In genomic region chr12:113932411-113933196, GRCh38 we compare ENCODE assay signal across 10 cellular contexts. TPM values are rescaled to one million over a fixed set of nuclear protein-coding genes. Genes with fewer than 3 reads are reported as not detected.
DNase-seq lines count a peak whose midpoint lies in the region; ATAC-seq, FAIRE-seq and TF ChIP-seq lines count a peak whose summit lies in the region.
"Had no signal": no experiment of that assay in that cellular context is flagged by ENCODE, and none has a peak within 500 bp of the region (broad histone marks: within the 10 kb centered on the region; RNA-seq: fewer than 3 reads in every experiment).

No MANE protein-coding gene starts in this region.

- DNase-seq in HUDEP-2 (lab: John Stamatoyannopoulos, UW; ENCODE audit: unreplicated experiment in 76 of 76) (peak; percentile 32 to 93 (median 81)), K562 (ENCODE audit: extremely low read depth in 1 of 4, low spot score in 3 of 4) (peak; percentile 91 to 96 (median 93)), hippocampal formation (lab: John Stamatoyannopoulos, UW) (peak; percentile 66 to 79), putamen (ENCODE audit: low spot score) (peak; percentile 88), SHP77 (lab: John Stamatoyannopoulos, UW) (no peak)
- no peak for DNase-seq in activated CD8-positive, alpha-beta memory T cell treated with anti-CD3 and anti-CD28 coated beads, Interleukin-2, amount 50 U/mL, for 4 hours
- DNase-seq: NCI-H2029 treated with DMSO at 0.1 percent for 48 hours had no signal

- H3K4me1 ChIP-seq in K562 (replicated peaks in 1 of 2; ENCODE audit: control insufficient read depth in 2 of 2, insufficient read depth in 2 of 2, low read length in 2 of 2): peaks cover 45 to 49% of the 10 kb centered on the region in 2 experiments
- H3K4me1 ChIP-seq: suprapubic skin had no signal

- peak overlapping the region; percentile 74 for H3K27ac ChIP-seq in K562 (ENCODE audit: extremely low read depth, low read depth, low read length)
- H3K27ac ChIP-seq: suprapubic skin had no signal

- CTCF ChIA-PET in K562 (lab: Yijun Ruan, JAX; ENCODE audit: low intra/inter-chr PET ratio): no interaction called here

- TF ChIP-seq POLR2A in K562 (conservative IDR thresholded peaks at IDR 0.05): no peak

- H4K20me1 ChIP-seq in K562 (replicated peaks; ENCODE audit: control insufficient read depth, insufficient read depth, low read length): no peaks in the 10 kb centered on the region

- peaks cover 75% of the 10 kb centered on the region; the same call in 2 of the 3 replicates for H3K36me3 ChIP-seq in K562 (ENCODE audit: control insufficient read depth, insufficient read depth, low read length)

- FAIRE-seq in K562 (lab: Jason Lieb, UNC): peak; percentile 97

- peaks cover 10% of the 10 kb centered on the region for H3K9me1 ChIP-seq in K562 (ENCODE audit: control insufficient read depth, insufficient read depth, low read length)

- peak overlapping the region; percentile 51 to 78; a peak in 2 of 4 replicates for H3K9ac ChIP-seq in K562 (ENCODE audit: insufficient read depth in 1 of 2, low read depth in 2 of 2, low read length in 2 of 2)

- peak overlapping the region; percentile 56; the same call in 1 of the 2 replicates for H2AFZ ChIP-seq in K562 (ENCODE audit: low read depth, low read length)

- H3K79me2 ChIP-seq in K562 (ENCODE audit: control insufficient read depth, insufficient read depth, low read length): no peaks in the 10 kb centered on the region

- TF ChIP-seq EP300 in K562 (IDR thresholded peaks at IDR 0.05; ENCODE audit: low read length): peak; percentile 97

- H3K4me3 ChIP-seq in K562: 0 out of 2 replicates have a peak overlapping the region, but pooled peaks have one; percentile 10
- H3K4me3 ChIP-seq: suprapubic skin had no signal

- TF ChIP-seq RAD21 in K562 (CRISPR knock-in tag; conservative IDR thresholded peaks at IDR 0.05 in 1 of 2, IDR thresholded peaks at IDR 0.05 in 1 of 2): no peak

- POLR2A ChIA-PET in K562 (lab: Yijun Ruan, JAX): interaction anchor here (0.5 to 1.4 kb wide), 6 partner anchors 10 to 1368 kb away, joined by 3 to 4 read pairs (median 3); no protein-coding TSS in a partner anchor

- H3K4me2 ChIP-seq in K562 (ENCODE audit: insufficient read depth, low read length): peak overlapping the region; percentile 56

- 6% methylated on average over 12 of the region's 14 CpGs for WGBS in K562 (ENCODE audit: insufficient coverage, low coverage, missing lambda C conversion rate)

- intact Hi-C loops in K562 (cut with micrococcal nuclease): loop anchor here (2.0 to 5.0 kb wide), 2 partner anchors 34 to 285 kb away; partner anchors contain the start of gene RBM19

- no peaks in the 10 kb centered on the region for H3K27me3 ChIP-seq in K562 (ENCODE audit: control insufficient read depth in 2 of 2, insufficient read depth in 2 of 2, low read length in 2 of 2)
- H3K27me3 ChIP-seq: suprapubic skin had no signal

- BruUV-seq in K562 (replicated peaks; lab: Mats Ljungman, UMichigan): no TSS peak

- TF ChIP-seq CTCF in K562 (IDR thresholded peaks at IDR 0.05 in 2 of 3, conservative IDR thresholded peaks at IDR 0.05 in 1 of 3; ENCODE audit: insufficient read depth in 2 of 3, low read depth in 1 of 3, low read length in 3 of 3): no peak

- H3K9me3 ChIP-seq in K562 (replicated peaks; ENCODE audit: control insufficient read depth, insufficient read depth, low read depth, low read length): no peaks in the 10 kb centered on the region
- H3K9me3 ChIP-seq: suprapubic skin had no signal

- in situ Hi-C loops in K562 (cut with MboI): no loop called here

- ATAC-seq in K562: peak; percentile 87
- ATAC-seq in GM19455 (IDR thresholded peaks at IDR 0.05; ENCODE audit: unreplicated experiment): no peak
- ATAC-seq in HG03521 (IDR thresholded peaks at IDR 0.05; ENCODE audit: unreplicated experiment): no peak

TF ChIP-seq in K562, 482 proteins besides CTCF, POLR2A, EP300 and RAD21 (continues in another document):
- TF ChIP-seq FOXJ3 (CRISPR knock-in tag; IDR thresholded peaks at IDR 0.05) (no peak), E2F4 (CRISPR knock-in tag; IDR thresholded peaks at IDR 0.05; ENCODE audit: low read depth) (no peak), ZNF785 (CRISPR knock-in tag; IDR thresholded peaks at IDR 0.05) (no peak), ATF7 (IDR thresholded peaks at IDR 0.05) (peak; percentile 53; the same call in 1 of the 2 replicates), TEAD2 (tag; IDR thresholded peaks at IDR 0.05) (no peak), CHCHD3 (CRISPR knock-in tag; IDR thresholded peaks at IDR 0.05) (no peak), ZBTB49 (CRISPR knock-in tag; IDR thresholded peaks at IDR 0.05; ENCODE audit: borderline replicate concordance) (no peak), BRCA1 (IDR thresholded peaks at IDR 0.05) (no peak), BRCA1 (CRISPR knock-in tag; IDR thresholded peaks at IDR 0.05) (no peak), NBN (IDR thresholded peaks at IDR 0.05; ENCODE audit: low read depth) (0 out of 2 replicates have a peak, but pooled peaks have one; percentile 70), LARP7 (IDR thresholded peaks at IDR 0.05) (no peak), ELF4 (CRISPR knock-in tag; IDR thresholded peaks at IDR 0.05) (no peak), BRF1 (IDR thresholded peaks at IDR 0.05; ENCODE audit: borderline replicate concordance, extremely low read depth, insufficient read length) (no peak), ZFPM2 (CRISPR knock-in tag; IDR thresholded peaks at IDR 0.05) (no peak), ZNF589 (CRISPR knock-in tag; IDR thresholded peaks at IDR 0.05; ENCODE audit: low read depth) (no peak), ZNF584 (CRISPR knock-in tag; IDR thresholded peaks at IDR 0.05; ENCODE audit: low read depth) (peak; percentile 79; the same call in 1 of the 2 replicates), PHB (CRISPR knock-in tag; IDR thresholded peaks at IDR 0.05) (no peak), MLLT1 (IDR thresholded peaks at IDR 0.05) (0 out of 4 replicates have a peak, but pooled peaks of 1 of the 2 experiments have one; percentile 16), HNRNPH1 (optimal IDR thresholded peaks at IDR 0.05; ENCODE audit: low read depth, low read length) (no peak)

RNA-seq across cellular contexts. Expression of gene RBM19, which starts 33.5 kb away (rescaled TPM):
- 62.4 and 97.5 TPM in 2 replicates for total RNA-seq in K562 (2011; cell fraction: chromatin; rRNA removed; ENCODE audit: low replicate concordance)
- 44.2 and 51.4 TPM in 2 replicates for total RNA-seq in K562 (2011; cell fraction: nucleolus; rRNA removed)
- 50.4 and 55.4 TPM in 2 replicates for total RNA-seq in K562 (2011; cell fraction: nucleoplasm; rRNA removed)
- total RNA-seq in K562 (2014; rRNA removed): 50.4 and 51.0 TPM in 2 replicates
- 30.9 and 34.5 TPM in 2 replicates for total RNA-seq in K562 (2014; rRNA removed; fragmentation: Illumina TruSeq; extraction: Trizol)
- total RNA-seq in K562 (2015; rRNA removed; fragmentation: Illumina TruSeq; extraction: Trizol): 42.1 and 45.2 TPM in 2 replicates
- total RNA-seq in K562 (2021): 51.5 and 58.4 TPM in 2 replicates
- polyA plus RNA-seq in K562 (2011; rRNA removed): 22.4 and 22.6 TPM in 2 replicates
- polyA plus RNA-seq in K562 (2011; cell fraction: cytosol; rRNA removed): 16.8 and 23.2 TPM in 2 replicates
- 63.1 and 103 TPM in 2 replicates for polyA plus RNA-seq in K562 (2011; cell fraction: nucleus; rRNA removed)
- polyA plus RNA-seq in K562 (2012): 23.4 and 32.8 TPM in 2 replicates
- 37.9 TPM in 2 replicates for polyA plus RNA-seq in K562 (2014; fragmentation: Illumina TruSeq; extraction: Trizol)
- polyA plus RNA-seq in K562 (2014; fragmentation: Nextera tagmentation; extraction: Ambion mirVana): 10 to 100 TPM; 16.0 to 19.5 TPM
- polyA plus RNA-seq in K562 (2014; rRNA removed): 49.7 and 53.4 TPM in 2 replicates
- 26.9 and 34.1 TPM in 2 replicates for polyA minus RNA-seq in K562 (2011; rRNA and poly(A)+ RNA removed)
- 21.8 and 27.6 TPM in 2 replicates for polyA minus RNA-seq in K562 (2011; cell fraction: cytosol; rRNA and poly(A)+ RNA removed)
- polyA minus RNA-seq in K562 (2011; cell fraction: nucleus; rRNA and poly(A)+ RNA removed): 41.9 and 53.0 TPM in 2 replicates

Comparison
In these comparisons a context has a peak if more than half of its experiments do, and no peak if none do; other contexts are left out.
1. DNase-seq: peak in HUDEP-2 (76 of 76), K562 (4 of 4), hippocampal formation (2 of 2) and putamen (single experiment); none in activated CD8-positive, alpha-beta memory T cell treated with anti-CD3 and anti-CD28 coated beads, Interleukin-2, amount 50 U/mL, for 4 hours (single experiment) and SHP77 (0 of 2).